ENCODE assay signal across 17 cellular contexts in the genomic region with DNA sequence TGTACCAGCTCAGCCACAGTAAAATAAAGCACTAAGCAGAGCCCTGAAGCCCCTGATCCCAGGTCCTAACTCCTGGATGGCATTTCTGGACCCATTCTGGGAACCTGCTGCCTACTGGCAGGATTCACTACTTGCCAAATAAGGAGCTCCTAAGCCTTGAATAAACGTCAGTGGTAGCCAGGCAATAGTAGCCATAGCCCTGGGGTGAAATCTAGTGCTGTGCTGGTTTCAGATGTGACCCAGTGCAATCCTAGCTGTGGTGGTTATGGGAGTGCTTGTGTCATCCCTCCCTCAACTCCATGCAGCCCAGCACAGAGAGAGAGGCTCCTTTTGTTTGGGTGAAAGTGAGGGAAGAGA. TPM values are rescaled to one million over a fixed set of nuclear protein-coding genes. Genes with fewer than 3 reads are reported as not detected.
"Had no signal": no experiment of that assay in that cellular context is flagged by ENCODE, and none has a peak within 500 bp of the region (broad histone marks: within the 10 kb centered on the region; RNA-seq: fewer than 3 reads in every experiment).

No MANE protein-coding gene starts in this region.

- H3K27me3 Mint-ChIP-seq: activated CD4-positive, alpha-beta memory T cell treated with anti-CD3 and anti-CD28 coated beads, Interleukin-2, amount 10 ng/mL, durations not matched to agents 7 days and 5 days; activated CD4-positive, alpha-beta T cell treated with anti-CD3 and anti-CD28 coated beads for 36 hours; activated naive CD8-positive, alpha-beta T cell; activated T-cell treated with anti-CD3 and anti-CD28 coated beads, Interleukin-2, amount 50 U/mL, for 24 hours; central memory CD8-positive, alpha-beta T cell; memory B cell; natural killer cell treated with Interleukin-12 subunit alpha and Interleukin-12 subunit beta and Interleukin-15 and Interleukin-18, amount 100 ng/mL, for 72 hours; T-cell had no signal

- H3K27ac Mint-ChIP-seq: activated CD4-positive, alpha-beta memory T cell treated with anti-CD3 and anti-CD28 coated beads, Interleukin-2, amount 10 ng/mL, durations not matched to agents 7 days and 5 days; activated CD4-positive, alpha-beta T cell treated with anti-CD3 and anti-CD28 coated beads for 36 hours; activated naive CD8-positive, alpha-beta T cell; activated T-cell treated with anti-CD3 and anti-CD28 coated beads, Interleukin-2, amount 50 U/mL, for 24 hours; brain; memory B cell; natural killer cell treated with Interleukin-12 subunit alpha and Interleukin-12 subunit beta and Interleukin-15 and Interleukin-18, amount 100 ng/mL, for 72 hours; stimulated activated effector memory CD8-positive, alpha-beta T cell treated with anti-CD3 and anti-CD28 coated beads, Interleukin-12 subunit alpha, Interleukin-12 subunit beta, amount 100 ng/mL, for 72 hours; T-cell had no signal

- H3K36me3 Mint-ChIP-seq: activated naive CD8-positive, alpha-beta T cell; memory B cell; natural killer cell treated with Interleukin-12 subunit alpha and Interleukin-12 subunit beta and Interleukin-15 and Interleukin-18, amount 100 ng/mL, for 72 hours; stimulated activated effector memory CD8-positive, alpha-beta T cell treated with anti-CD3 and anti-CD28 coated beads, Interleukin-12 subunit alpha, Interleukin-12 subunit beta, amount 100 ng/mL, for 72 hours; T-cell had no signal

- H3K4me3 Mint-ChIP-seq: activated CD4-positive, alpha-beta memory T cell treated with anti-CD3 and anti-CD28 coated beads, Interleukin-2, amount 10 ng/mL, durations not matched to agents 7 days and 5 days; activated CD4-positive, alpha-beta T cell treated with anti-CD3 and anti-CD28 coated beads for 36 hours; activated naive CD8-positive, alpha-beta T cell; activated T-cell treated with anti-CD3 and anti-CD28 coated beads, Interleukin-2, amount 50 U/mL, for 24 hours; brain; central memory CD8-positive, alpha-beta T cell; memory B cell; natural killer cell treated with Interleukin-12 subunit alpha and Interleukin-12 subunit beta and Interleukin-15 and Interleukin-18, amount 100 ng/mL, for 72 hours; stimulated activated effector memory CD8-positive, alpha-beta T cell treated with anti-CD3 and anti-CD28 coated beads, Interleukin-12 subunit alpha, Interleukin-12 subunit beta, amount 100 ng/mL, for 72 hours; T-cell had no signal

- H3K4me1 Mint-ChIP-seq: activated CD4-positive, alpha-beta memory T cell treated with anti-CD3 and anti-CD28 coated beads, Interleukin-2, amount 10 ng/mL, durations not matched to agents 7 days and 5 days; activated CD4-positive, alpha-beta T cell treated with anti-CD3 and anti-CD28 coated beads for 36 hours; central memory CD8-positive, alpha-beta T cell; memory B cell; stimulated activated effector memory CD8-positive, alpha-beta T cell treated with anti-CD3 and anti-CD28 coated beads, Interleukin-12 subunit alpha, Interleukin-12 subunit beta, amount 100 ng/mL, for 72 hours; T-cell had no signal

- ATAC-seq: activated CD4-positive, alpha-beta T cell treated with anti-CD3 and anti-CD28 coated beads for 36 hours; natural killer cell treated with Interleukin-12 subunit alpha and Interleukin-12 subunit beta and Interleukin-15 and Interleukin-18, amount 100 ng/mL, for 72 hours; stimulated activated effector memory CD8-positive, alpha-beta T cell treated with anti-CD3 and anti-CD28 coated beads, Interleukin-12 subunit alpha, Interleukin-12 subunit beta, amount 100 ng/mL, for 72 hours; T-cell had no signal

- DNase-seq: activated CD4-positive, alpha-beta memory T cell treated with anti-CD3 and anti-CD28 coated beads, Interleukin-2, amount 10 ng/mL, durations not matched to agents 7 days and 5 days; activated CD4-positive, alpha-beta T cell treated with anti-CD3 and anti-CD28 coated beads for 36 hours; activated gamma-delta T cell; activated T-cell treated with anti-CD3 and anti-CD28 coated beads, Interleukin-2, amount 50 U/mL, for 24 hours; amniotic stem cell; cortex of kidney; effector CD8-positive, alpha-beta T cell; head of caudate nucleus; left ventricle myocardium inferior; T-cell; T-helper 9 cell had no signal

RNA-seq across cellular contexts. Expression of a gene that starts 43.7 kb away (rescaled TPM):
- total RNA-seq: activated CD4-positive, alpha-beta memory T cell treated with anti-CD3 and anti-CD28 coated beads, Interleukin-2, amount 10 ng/mL, durations not matched to agents 7 days and 5 days; natural killer cell treated with Interleukin-12 subunit alpha and Interleukin-12 subunit beta and Interleukin-15 and Interleukin-18, amount 100 ng/mL, for 72 hours had no signal
